In genomic region chr6:163533443-163533842, GRCh38 we compare ENCODE assay signal across 8 cellular contexts.
DNase-seq lines count a peak whose midpoint lies in the region; ATAC-seq, FAIRE-seq and TF ChIP-seq lines count a peak whose summit lies in the region.

No MANE protein-coding gene starts in this region.

- no peaks in the 10 kb centered on the region for H4K20me1 ChIP-seq in GM12878 (ENCODE audit: control insufficient read depth, insufficient read depth)

- RAD21 ChIA-PET in GM12878 (lab: Charles Lee; ENCODE audit: unreplicated experiment), result no interaction called here

- POLR2A ChIA-PET in GM12878 (lab: Charles Lee), result no interaction called here

- no peaks in the 10 kb centered on the region for H3K9me3 ChIP-seq in GM12878 (replicated peaks; ENCODE audit: control insufficient read depth, insufficient read depth, low read length)
- H3K9me3 ChIP-seq in left lung, result no peaks in the 10 kb centered on the region

- no peak overlapping the region for H3K9ac ChIP-seq in GM12878 (ENCODE audit: control insufficient read depth, insufficient read depth, low read length)

- no peaks in the 10 kb centered on the region for H3K9me3 Mint-ChIP-seq in activated naive CD4-positive, alpha-beta T cell treated with anti-CD3 and anti-CD28 coated beads for 36 hours

- WGBS in GM12878 (ENCODE audit: insufficient coverage, insufficient replicate concordance, low lambda C conversion rate, missing lambda C conversion rate), result 96% methylated on average over 2 of the region's 2 CpGs

- no peak overlapping the region for H3K4me3 Mint-ChIP-seq in activated naive CD4-positive, alpha-beta T cell treated with anti-CD3 and anti-CD28 coated beads for 36 hours

- H3K27me3 ChIP-seq in GM12878 (replicated peaks in 1 of 2; ENCODE audit: control insufficient read depth in 2 of 2, insufficient read depth in 2 of 2, low read length in 1 of 2) (no peaks in the 10 kb centered on the region), left lung (no peaks in the 10 kb centered on the region)

- ATAC-seq in GM12878, result no peak
- ATAC-seq in left lung, result peak; percentile 60
- ATAC-seq in HG03571 (IDR thresholded peaks at IDR 0.05; ENCODE audit: unreplicated experiment), result no peak

- H3K4me3 ChIP-seq in LNCaP clone FGC (ENCODE audit: low read depth, low read length) (no peak overlapping the region), GM12878 (no peak overlapping the region), left lung (no peak overlapping the region)

- TF ChIP-seq EP300 in GM12878 (IDR thresholded peaks at IDR 0.05; ENCODE audit: borderline replicate concordance in 1 of 2, control insufficient read depth in 1 of 2, low read depth in 2 of 2, low read length in 2 of 2), result no peak

- TF ChIP-seq POLR2A in GM12878 (IDR thresholded peaks at IDR 0.05; ENCODE audit: low read depth, low read length), result no peak

- H3K36me3 ChIP-seq in GM12878 (ENCODE audit: control insufficient read depth in 2 of 2, insufficient read depth in 2 of 2, low read length in 1 of 2) (0 out of 4 replicates have a peak, but pooled peaks cover 0 to 4% of the 10 kb centered on the region in 2 experiments), left lung (peaks cover 0 to 9% of the 10 kb centered on the region in 2 donors)

- H3K4me1 ChIP-seq in GM12878 (ENCODE audit: control insufficient read depth, insufficient read depth, low read length), result no peaks in the 10 kb centered on the region
- peaks cover 14 to 56% of the 10 kb centered on the region in 2 donors for H3K4me1 ChIP-seq in left lung

- H3K4me1 Mint-ChIP-seq in activated naive CD4-positive, alpha-beta T cell treated with anti-CD3 and anti-CD28 coated beads for 36 hours (ENCODE audit: low read depth), result peaks cover 24% of the 10 kb centered on the region

- CTCF ChIA-PET in GM12878 (lab: Yijun Ruan, JAX), result interaction anchor here (1.3 kb wide), 1 partner anchor 13 kb away, joined by 3 read pairs; no protein-coding TSS in a partner anchor
- CTCF ChIA-PET in activated naive CD4-positive, alpha-beta T cell treated with anti-CD3 and anti-CD28 coated beads for 36 hours (lab: Charles Lee), result no interaction called here

- H3K4me2 ChIP-seq in GM12878 (ENCODE audit: control insufficient read depth, insufficient read depth), result no peak overlapping the region

- intact Hi-C loops in GM12878 (cut with micrococcal nuclease; ENCODE audit: unreplicated experiment) (no loop called here), left lung (cut with DNase I) (no loop called here)
- intact Hi-C loops in activated naive CD4-positive, alpha-beta T cell treated with anti-CD3 and anti-CD28 coated beads for 36 hours (cut with micrococcal nuclease), result no loop called here

- SMC1A ChIA-PET in GM12878 (lab: Charles Lee; ENCODE audit: uncharacterized antibody, unreplicated experiment), result interaction anchor here (0.7 to 1.1 kb wide), 4 partner anchors 9 to 105 kb away, joined by 3 read pairs; no protein-coding TSS in a partner anchor

- no peak overlapping the region for H2AFZ ChIP-seq in GM12878 (ENCODE audit: control insufficient read depth, low read depth, low read length)

- TF ChIP-seq RAD21 in GM12878 (IDR thresholded peaks at IDR 0.05; ENCODE audit: insufficient read depth, low read depth, low read length), result no peak

- H3K27ac Mint-ChIP-seq in activated naive CD4-positive, alpha-beta T cell treated with anti-CD3 and anti-CD28 coated beads for 36 hours, result no peak overlapping the region

- no TSS peak for BruUV-seq in GM12878 (replicated peaks; lab: Mats Ljungman, UMichigan)

- H3K27ac ChIP-seq in GM12878 (ENCODE audit: control insufficient read depth, insufficient read depth) (no peak overlapping the region), left lung (peak overlapping the region in 1 of 2 donors; percentile 21)

- FAIRE-seq in GM12878 (lab: Jason Lieb, UNC), result no peak

- TF ChIP-seq CTCF in AG09319 (IDR thresholded peaks at IDR 0.05; ENCODE audit: low read depth, low read length) (no peak), LNCaP clone FGC (IDR thresholded peaks at IDR 0.05; ENCODE audit: control insufficient read depth, extremely low read depth, insufficient read depth) (no peak), GM12878 (IDR thresholded peaks at IDR 0.05 in 2 of 3, conservative IDR thresholded peaks at IDR 0.05 in 1 of 3; ENCODE audit: control insufficient read depth in 2 of 3, extremely low read depth in 1 of 3, insufficient read depth in 1 of 3, low read depth in 3 of 3, low read length in 3 of 3) (no peak), left lung (IDR thresholded peaks at IDR 0.05) (no peak)

- in situ Hi-C loops in GM12878 (cut with MboI), result no loop called here

- peaks cover 28% of the 10 kb centered on the region for H3K79me2 ChIP-seq in GM12878 (ENCODE audit: control insufficient read depth, insufficient read depth, low read length)

- peaks cover 11% of the 10 kb centered on the region for H3K36me3 Mint-ChIP-seq in activated naive CD4-positive, alpha-beta T cell treated with anti-CD3 and anti-CD28 coated beads for 36 hours (ENCODE audit: low read depth)

- no peaks in the 10 kb centered on the region for H3K27me3 Mint-ChIP-seq in activated naive CD4-positive, alpha-beta T cell treated with anti-CD3 and anti-CD28 coated beads for 36 hours (ENCODE audit: low read depth)

- DNase-seq in AG09319 (ENCODE audit: extremely low read depth, low read depth) (peak; percentile 52), LNCaP clone FGC (ENCODE audit: low read depth) (peak; percentile 58), GM12878 (ENCODE audit: low read depth, low spot score) (no peak), left lung (no peak), OCI-M2 (lab: John Stamatoyannopoulos, UW; ENCODE audit: unreplicated experiment) (no peak)
- DNase-seq in activated naive CD4-positive, alpha-beta T cell treated with anti-CD3 and anti-CD28 coated beads for 36 hours, result no peak
- no peak for DNase-seq in stimulated activated CD4-positive, alpha-beta T cell treated with anti-CD3 and anti-CD28 coated beads, Interleukin-12 subunit alpha, Interleukin-12 subunit beta, amount 100 ng/mL, for 4 hours

TF ChIP-seq in GM12878, 131 proteins besides CTCF, POLR2A, EP300 and RAD21:
- no peak for TF ChIP-seq SMAD5 (IDR thresholded peaks at IDR 0.05; ENCODE audit: low read depth)
- TF ChIP-seq ATF7 (IDR thresholded peaks at IDR 0.05; ENCODE audit: low read depth), result peak; percentile 66
- no peak for TF ChIP-seq ZZZ3 (IDR thresholded peaks at IDR 0.05; ENCODE audit: control insufficient read depth, insufficient read length, low read depth)
- TF ChIP-seq NR2F1 (conservative IDR thresholded peaks at IDR 0.05), result no peak
- TF ChIP-seq CHD1 (IDR thresholded peaks at IDR 0.05; ENCODE audit: low read depth, low read length), result no peak
- no peak for TF ChIP-seq WRNIP1 (IDR thresholded peaks at IDR 0.05; ENCODE audit: borderline replicate concordance, low read depth, low read length)
- TF ChIP-seq SREBF2 (IDR thresholded peaks at IDR 0.05; ENCODE audit: low read length), result no peak

Comparison
In these comparisons a context has a peak if more than half of its experiments do, and no peak if none do; other contexts are left out.
1. DNase-seq: peak in AG09319 (single experiment) and LNCaP clone FGC (single experiment); none in GM12878 (single experiment), left lung (0 of 2), OCI-M2 (single experiment), activated naive CD4-positive, alpha-beta T cell treated with anti-CD3 and anti-CD28 coated beads for 36 hours (single experiment) and stimulated activated CD4-positive, alpha-beta T cell treated with anti-CD3 and anti-CD28 coated beads, Interleukin-12 subunit alpha, Interleukin-12 subunit beta, amount 100 ng/mL, for 4 hours (single experiment).